ENCODE assay signal across 11 cellular contexts in genomic region chr2:217331577-217332139, GRCh38.
DNase-seq lines count a peak whose midpoint lies in the region; ATAC-seq and TF ChIP-seq lines count a peak whose summit lies in the region.
"Had no signal": no experiment of that assay in that cellular context is flagged by ENCODE, and none has a peak within 500 bp of the region (broad histone marks: within the 10 kb centered on the region; RNA-seq: fewer than 3 reads in every experiment).

No MANE protein-coding gene starts in this region.

- no peak for TF ChIP-seq RAD21 in IMR-90 (IDR thresholded peaks at IDR 0.05; ENCODE audit: low read length)

- H2BK20ac ChIP-seq in IMR-90 (ENCODE audit: low read depth, low read length) = peak overlapping the region; percentile 99

- peaks cover 21% of the 10 kb centered on the region for H3K9me1 ChIP-seq in IMR-90 (ENCODE audit: insufficient read depth, low read length)

- peak overlapping the region; percentile 100 for H2BK120ac ChIP-seq in IMR-90 (ENCODE audit: low read depth, low read length)

- H2AK9ac ChIP-seq in IMR-90 (replicated peaks; ENCODE audit: low read depth, low read length, poor library complexity) = peak overlapping the region; percentile 91

- BruUV-seq in IMR-90 (replicated peaks; lab: Mats Ljungman, UMichigan) = no TSS peak

- no peaks in the 10 kb centered on the region for H3K36me3 Mint-ChIP-seq in mesothelial cell of epicardium
- no peaks in the 10 kb centered on the region for H3K36me3 Mint-ChIP-seq in stimulated activated memory B cell treated with anti-CD40 and anti-IgM and Interleukin-4, amounts not matched to agents 10 μg/mL and 1 μg/mL and 100 μg/mL, for 72 hours

- peaks cover 4 to 29% of the 10 kb centered on the region in 2 experiments; a peak in 3 of 4 replicates for H3K79me1 ChIP-seq in IMR-90 (ENCODE audit: low read depth in 1 of 2, low read length in 2 of 2)

- 0 out of 2 replicates have a peak overlapping the region, but pooled peaks have one; percentile 0 for H3K4me2 ChIP-seq in IMR-90 (ENCODE audit: low read depth, low read length)

- H4K91ac ChIP-seq in IMR-90 (ENCODE audit: insufficient read depth, low read depth, low read length) = peak overlapping the region; percentile 99

- peak overlapping the region; percentile 94 for H3K56ac ChIP-seq in IMR-90 (ENCODE audit: extremely low read depth, insufficient read depth, low read length)

- peak overlapping the region; percentile 98 for H2AK5ac ChIP-seq in IMR-90 (ENCODE audit: low read depth, low read length)

- peak overlapping the region; percentile 80 for H2AFZ ChIP-seq in IMR-90 (replicated peaks; ENCODE audit: low read length, poor library complexity)

- H3K27ac ChIP-seq in IMR-90 (ENCODE audit: insufficient read depth, low read length) = peak overlapping the region; percentile 95
- peak overlapping the region; percentile 4 for H3K27ac ChIP-seq in epithelial cell of prostate

- in situ Hi-C loops in IMR-90 (cut with MboI; ENCODE audit: low sequenced_read_pairs) = no loop called here

- no peaks in the 10 kb centered on the region for H3K9me3 Mint-ChIP-seq in mesothelial cell of epicardium
- H3K9me3 Mint-ChIP-seq in stimulated activated memory B cell treated with anti-CD40 and anti-IgM and Interleukin-4, amounts not matched to agents 10 μg/mL and 1 μg/mL and 100 μg/mL, for 72 hours = no peaks in the 10 kb centered on the region

- H4K20me1 ChIP-seq in IMR-90 (ENCODE audit: insufficient read depth, low read length) = no peaks in the 10 kb centered on the region

- peak; percentile 89 for ATAC-seq in IMR-90 (ENCODE audit: low read depth)
- ATAC-seq in stimulated activated memory B cell treated with anti-CD40 and anti-IgM and Interleukin-4, amounts not matched to agents 10 μg/mL and 1 μg/mL and 100 μg/mL, for 72 hours = no peak
- ATAC-seq: activated T-helper 17 cell treated with anti-CD3 and anti-CD28 coated beads, Interleukin-2, amount 50 U/mL, for 72 hours; K562 had no signal

- H3K27me3 Mint-ChIP-seq in mesothelial cell of epicardium (ENCODE audit: low read depth) = no peaks in the 10 kb centered on the region
- peaks cover 17% of the 10 kb centered on the region for H3K27me3 Mint-ChIP-seq in stimulated activated memory B cell treated with anti-CD40 and anti-IgM and Interleukin-4, amounts not matched to agents 10 μg/mL and 1 μg/mL and 100 μg/mL, for 72 hours
- H3K27me3 Mint-ChIP-seq: activated T-helper 17 cell treated with anti-CD3 and anti-CD28 coated beads, Interleukin-2, amount 50 U/mL, for 72 hours had no signal

- no peaks in the 10 kb centered on the region for H3K9me3 ChIP-seq in IMR-90 (ENCODE audit: control insufficient read depth, insufficient read depth, low read length)

- intact Hi-C loops in IMR-90 (cut with micrococcal nuclease) = loop anchor here (2.0 kb wide), 1 partner anchor 179 kb away; no protein-coding TSS in a partner anchor

- POLR2A ChIA-PET in IMR-90 (lab: Charles Lee; ENCODE audit: unreplicated experiment) = interaction anchor here (1.6 kb wide), 1 partner anchor 638 kb away, joined by 6 read pairs; no protein-coding TSS in a partner anchor

- peak overlapping the region; percentile 96 for H3K18ac ChIP-seq in IMR-90 (ENCODE audit: low read depth, low read length)

- TF ChIP-seq POLR2A in IMR-90 (IDR thresholded peaks at IDR 0.05; ENCODE audit: low read depth, low read length) = no peak

- peak overlapping the region; percentile 86 for H3K23ac ChIP-seq in IMR-90 (ENCODE audit: low read depth, low read length)

- H2BK15ac ChIP-seq in IMR-90 (ENCODE audit: low read depth, low read length) = peak overlapping the region; percentile 96

- H3K4me3 Mint-ChIP-seq in mesothelial cell of epicardium = no peak overlapping the region
- no peak overlapping the region for H3K4me3 Mint-ChIP-seq in stimulated activated memory B cell treated with anti-CD40 and anti-IgM and Interleukin-4, amounts not matched to agents 10 μg/mL and 1 μg/mL and 100 μg/mL, for 72 hours
- H3K4me3 Mint-ChIP-seq: activated T-helper 17 cell treated with anti-CD3 and anti-CD28 coated beads, Interleukin-2, amount 50 U/mL, for 72 hours; B cell had no signal

- no peaks in the 10 kb centered on the region for H3K36me3 ChIP-seq in IMR-90 (ENCODE audit: control insufficient read depth, insufficient read depth, low read length)

- peak overlapping the region; percentile 91 for H3K27ac Mint-ChIP-seq in mesothelial cell of epicardium
- H3K27ac Mint-ChIP-seq in stimulated activated memory B cell treated with anti-CD40 and anti-IgM and Interleukin-4, amounts not matched to agents 10 μg/mL and 1 μg/mL and 100 μg/mL, for 72 hours = no peak overlapping the region
- H3K27ac Mint-ChIP-seq: activated T-helper 17 cell treated with anti-CD3 and anti-CD28 coated beads, Interleukin-2, amount 50 U/mL, for 72 hours; B cell had no signal

- DNase-seq in 8988T = peak; percentile 24
- peak; percentile 82 for DNase-seq in IMR-90
- peak; percentile 43 for DNase-seq in epithelial cell of prostate (ENCODE audit: low read depth, low spot score)
- DNase-seq in mesothelial cell of epicardium (ENCODE audit: low spot score in 2 of 2, unreplicated experiment in 2 of 2) = peak; percentile 20 to 57
- DNase-seq in stimulated activated naive CD4-positive, alpha-beta T cell treated with Interleukin-2 at 50 U/mL for 16 hours (lab: John Stamatoyannopoulos, UW) = no peak
- DNase-seq in hypothalamus (lab: John Stamatoyannopoulos, UW) = no peak
- DNase-seq in GOT3 (lab: John Stamatoyannopoulos, UW) = no peak

- peak overlapping the region; percentile 90 for H4K5ac ChIP-seq in IMR-90 (ENCODE audit: low read depth, low read length)

- CTCF ChIA-PET in IMR-90 (lab: Yijun Ruan, JAX) = interaction anchor here (0.6 kb wide), 1 partner anchor 260 kb away, joined by 3 read pairs; no protein-coding TSS in a partner anchor

- TF ChIP-seq CTCF in IMR-90 (conservative IDR thresholded peaks at IDR 0.05; ENCODE audit: low read depth, low read length) (no peak), mesothelial cell of epicardium (IDR thresholded peaks at IDR 0.05; ENCODE audit: unreplicated experiment) (no peak)

- H3K9ac ChIP-seq in IMR-90 (ENCODE audit: low read depth, low read length) = peak overlapping the region; percentile 78

- dilution Hi-C loops in IMR-90 (cut with HindIII; ENCODE audit: low sequenced_read_pairs, unreplicated experiment) = no loop called here

- H3K4me1 ChIP-seq in IMR-90 (ENCODE audit: control insufficient read depth, insufficient read depth, low read length) = peaks cover 18% of the 10 kb centered on the region

- H3K4me1 Mint-ChIP-seq in mesothelial cell of epicardium = peaks cover 66% of the 10 kb centered on the region
- H3K4me1 Mint-ChIP-seq in stimulated activated memory B cell treated with anti-CD40 and anti-IgM and Interleukin-4, amounts not matched to agents 10 μg/mL and 1 μg/mL and 100 μg/mL, for 72 hours = no peaks in the 10 kb centered on the region
- H3K4me1 Mint-ChIP-seq: activated T-helper 17 cell treated with anti-CD3 and anti-CD28 coated beads, Interleukin-2, amount 50 U/mL, for 72 hours; B cell had no signal

- WGBS in IMR-90 (ENCODE audit: extremely low coverage in 2 of 2, insufficient read length in 1 of 2), 2 experiments = no CpG with 5 or more reads among the region's 1 CpG

- peak overlapping the region; percentile 98 for H3K4ac ChIP-seq in IMR-90 (ENCODE audit: low read depth, low read length)

- H2BK5ac ChIP-seq in IMR-90 (ENCODE audit: low read depth, low read length, poor library complexity, severe bottlenecking) = peak overlapping the region; percentile 93

- no peaks in the 10 kb centered on the region for H3K27me3 ChIP-seq in IMR-90 (ENCODE audit: control insufficient read depth, insufficient read depth, low read length)

- H4K8ac ChIP-seq in IMR-90 (ENCODE audit: low read depth in 2 of 2, low read length in 2 of 2) = peak overlapping the region; percentile 89 to 99

- H3K14ac ChIP-seq in IMR-90 (replicated peaks; ENCODE audit: low read depth, low read length) = peak overlapping the region; percentile 96

- H3K4me3 ChIP-seq in IMR-90 (ENCODE audit: insufficient read depth, low read depth, low read length) = no peak overlapping the region
- H3K4me3 ChIP-seq: K562 had no signal

TF ChIP-seq in IMR-90, 13 proteins besides CTCF, POLR2A, EP300 and RAD21:
- TF ChIP-seq CHD1 (IDR thresholded peaks at IDR 0.05; ENCODE audit: low read depth, low read length) = no peak
- no peak for TF ChIP-seq SMC3 (IDR thresholded peaks at IDR 0.05; ENCODE audit: low read depth, low read length)
- no peak for TF ChIP-seq NFE2L2 (IDR thresholded peaks at IDR 0.05; ENCODE audit: low read depth, low read length)
- TF ChIP-seq FOS (IDR thresholded peaks at IDR 0.05; ENCODE audit: low read depth, low read length) = no peak
- TF ChIP-seq MXI1 (IDR thresholded peaks at IDR 0.05; ENCODE audit: borderline replicate concordance, low read depth, low read length) = no peak
- no peak for TF ChIP-seq CEBPB (IDR thresholded peaks at IDR 0.05; ENCODE audit: low read depth, low read length)
- no peak for TF ChIP-seq ELK1 (IDR thresholded peaks at IDR 0.05; ENCODE audit: borderline replicate concordance, low read depth, low read length)
- TF ChIP-seq MAZ (IDR thresholded peaks at IDR 0.05; ENCODE audit: borderline replicate concordance, low read depth, low read length) = no peak
- no peak for TF ChIP-seq MAFK (IDR thresholded peaks at IDR 0.05; ENCODE audit: low read depth, low read length)
- no peak for TF ChIP-seq BHLHE40 (IDR thresholded peaks at IDR 0.05; ENCODE audit: low read depth, low read length)
- TF ChIP-seq RCOR1 (IDR thresholded peaks at IDR 0.05; ENCODE audit: insufficient replicate concordance, low read length) = no peak
- TF ChIP-seq USF2 (IDR thresholded peaks at IDR 0.05; ENCODE audit: low read depth, low read length) = no peak
- no peak for TF ChIP-seq RFX5 (IDR thresholded peaks at IDR 0.05; ENCODE audit: low read depth, low read length)

Comparison
In these comparisons a context has a peak if more than half of its experiments do, and no peak if none do; other contexts are left out.
1. DNase-seq: peak in 8988T (single experiment), IMR-90 (single experiment), epithelial cell of prostate (single experiment) and mesothelial cell of epicardium (2 of 2); none in stimulated activated naive CD4-positive, alpha-beta T cell treated with Interleukin-2 at 50 U/mL for 16 hours (single experiment), hypothalamus (0 of 51) and GOT3 (single experiment).